ENCODE assay signal across 17 cellular contexts in genomic region chr18:26479065-26479685, GRCh38.
DNase-seq lines count a peak whose midpoint lies in the region; ATAC-seq and TF ChIP-seq lines count a peak whose summit lies in the region.
"Had no signal": no experiment of that assay in that cellular context is flagged by ENCODE, and none has a peak within 500 bp of the region (broad histone marks: within the 10 kb centered on the region; RNA-seq: fewer than 3 reads in every experiment).

No MANE protein-coding gene starts in this region.

- H2BK120ac ChIP-seq in mesendoderm (ENCODE audit: low read depth, low read length): no peak overlapping the region

- H3K36me3 ChIP-seq in HUES48 (ENCODE audit: control insufficient read depth, insufficient read depth, low read length): no peaks in the 10 kb centered on the region
- peaks cover 5% of the 10 kb centered on the region for H3K36me3 ChIP-seq in mammary epithelial cell (ENCODE audit: insufficient read depth, low read length)
- no peaks in the 10 kb centered on the region for H3K36me3 ChIP-seq in mesendoderm (ENCODE audit: control insufficient read depth, insufficient read depth, low read length)
- peaks cover 0 to 15% (median 8%) of the 10 kb centered on the region in 3 donors for H3K36me3 ChIP-seq in tibial artery
- no peaks in the 10 kb centered on the region for H3K36me3 ChIP-seq in smooth muscle cell (ENCODE audit: low read depth)

- no peak for ATAC-seq in stimulated activated effector memory CD8-positive, alpha-beta T cell treated with anti-CD3 and anti-CD28 coated beads, Interleukin-12 subunit alpha, Interleukin-12 subunit beta, amount 100 ng/mL, for 72 hours

- no peak overlapping the region for H4K8ac ChIP-seq in mesendoderm (ENCODE audit: low read depth, low read length)

- H2BK15ac ChIP-seq in mesendoderm (replicated peaks; ENCODE audit: low read depth): no peak overlapping the region

- H3K9me3 ChIP-seq in HUES48 (ENCODE audit: control insufficient read depth, insufficient read depth, low read length) (no peaks in the 10 kb centered on the region), mammary epithelial cell (replicated peaks; ENCODE audit: insufficient read depth, low read length) (no peaks in the 10 kb centered on the region), tibial artery (no peaks in the 10 kb centered on the region), smooth muscle cell (replicated peaks; ENCODE audit: low read depth) (no peaks in the 10 kb centered on the region)
- H3K9me3 ChIP-seq: Peyer's patch had no signal

- H3K18ac ChIP-seq in mesendoderm (ENCODE audit: low read length): peak overlapping the region; percentile 6

- H3K9ac ChIP-seq in HUES48 (ENCODE audit: low read depth, low read length) (no peak overlapping the region), mammary epithelial cell (ENCODE audit: insufficient read depth, low read length) (no peak overlapping the region), mesendoderm (ENCODE audit: low read length) (peak overlapping the region; percentile 31), smooth muscle cell (ENCODE audit: low read depth) (no peak overlapping the region)
- H3K9ac ChIP-seq: parathyroid adenoma had no signal

- BruUV-seq in mammary epithelial cell (replicated peaks; lab: Mats Ljungman, UMichigan): no TSS peak

- H3K4me2 ChIP-seq in mammary epithelial cell (ENCODE audit: insufficient read depth, low read depth, low read length) (no peak overlapping the region), mesendoderm (ENCODE audit: low read length) (no peak overlapping the region), smooth muscle cell (no peak overlapping the region)

- H4K20me1 ChIP-seq in mammary epithelial cell (ENCODE audit: insufficient read depth, low read length): no peaks in the 10 kb centered on the region
- H4K20me1 ChIP-seq in smooth muscle cell (ENCODE audit: low read depth): no peaks in the 10 kb centered on the region

- no peaks in the 10 kb centered on the region for H3K9me3 Mint-ChIP-seq in stimulated activated effector memory CD8-positive, alpha-beta T cell treated with anti-CD3 and anti-CD28 coated beads, Interleukin-12 subunit alpha, Interleukin-12 subunit beta, amount 100 ng/mL, for 72 hours
- H3K9me3 Mint-ChIP-seq: T-helper 1 cell treated with Interleukin-12 subunit alpha and Interleukin-12 subunit beta and Interleukin-4 antibody, amounts not matched to agents 30 μg/mL and 1 μg/mL, for 36 hours had no signal

- H2AFZ ChIP-seq in mammary epithelial cell (ENCODE audit: low read depth, low read length) (no peak overlapping the region), smooth muscle cell (ENCODE audit: low read depth) (no peak overlapping the region)
- H2AFZ ChIP-seq: parathyroid adenoma had no signal

- CTCF ChIA-PET in mammary epithelial cell (lab: Charles Lee; ENCODE audit: low non-redundant PET): no interaction called here

- DNase-seq in mammary epithelial cell (no peak), mesendoderm (no peak), tibial artery (no peak), smooth muscle cell (lab: John Stamatoyannopoulos, UW; ENCODE audit: unreplicated experiment) (no peak), DMS153 treated with DMSO at 0.1 percent for 48 hours (lab: John Stamatoyannopoulos, UW; ENCODE audit: unreplicated experiment) (no peak), T1000 (lab: John Stamatoyannopoulos, UW) (no peak)
- no peak for DNase-seq in stimulated activated effector memory CD8-positive, alpha-beta T cell treated with anti-CD3 and anti-CD28 coated beads, Interleukin-12 subunit alpha, Interleukin-12 subunit beta, amount 100 ng/mL, for 72 hours (ENCODE audit: low spot score in 2 of 2)
- DNase-seq: activated CD4-positive, alpha-beta T cell treated with anti-CD3 and anti-CD28 coated beads for 48 hours; C1 segment of cervical spinal cord; GOT3; hippocampal formation; NCI-H1092; NCI-H446; Peyer's patch had no signal

- H3K56ac ChIP-seq in mesendoderm (ENCODE audit: low read length): peak overlapping the region; percentile 71

- no peak overlapping the region for H3K27ac Mint-ChIP-seq in stimulated activated effector memory CD8-positive, alpha-beta T cell treated with anti-CD3 and anti-CD28 coated beads, Interleukin-12 subunit alpha, Interleukin-12 subunit beta, amount 100 ng/mL, for 72 hours
- H3K27ac Mint-ChIP-seq: T-helper 1 cell treated with Interleukin-12 subunit alpha and Interleukin-12 subunit beta and Interleukin-4 antibody, amounts not matched to agents 30 μg/mL and 1 μg/mL, for 36 hours had no signal

- H3K4me1 Mint-ChIP-seq in stimulated activated effector memory CD8-positive, alpha-beta T cell treated with anti-CD3 and anti-CD28 coated beads, Interleukin-12 subunit alpha, Interleukin-12 subunit beta, amount 100 ng/mL, for 72 hours: no peaks in the 10 kb centered on the region

- H3K27me3 ChIP-seq in HUES48 (ENCODE audit: control insufficient read depth, insufficient read depth, low read length) (no peaks in the 10 kb centered on the region), mammary epithelial cell (ENCODE audit: insufficient read depth, low read length) (no peaks in the 10 kb centered on the region), mesendoderm (ENCODE audit: insufficient read depth, low read length, poor library complexity) (no peaks in the 10 kb centered on the region), tibial artery (no peaks in the 10 kb centered on the region), smooth muscle cell (ENCODE audit: low read depth) (no peaks in the 10 kb centered on the region)
- H3K27me3 ChIP-seq: Peyer's patch had no signal

- in situ Hi-C loops in mammary epithelial cell (cut with MboI; ENCODE audit: low sequenced_read_pairs in 2 of 2): no loop called here

- H3K4me3 ChIP-seq in HUES48 (ENCODE audit: low read depth, low read length): peak overlapping the region; percentile 33; the same call in 1 of the 2 replicates
- H3K4me3 ChIP-seq in mammary epithelial cell (replicated peaks in 1 of 3; ENCODE audit: insufficient read depth in 1 of 3, low read depth in 2 of 3, low read length in 3 of 3): no peak overlapping the region
- no peak overlapping the region for H3K4me3 ChIP-seq in mesendoderm (ENCODE audit: low read length)
- peak overlapping the region; percentile 19 to 20 for H3K4me3 ChIP-seq in tibial artery
- no peak overlapping the region for H3K4me3 ChIP-seq in smooth muscle cell
- H3K4me3 ChIP-seq: Peyer's patch had no signal

- H3K27ac ChIP-seq in HUES48 (ENCODE audit: low read depth, low read length): peak overlapping the region; percentile 72
- H3K27ac ChIP-seq in mammary epithelial cell (ENCODE audit: insufficient read depth, low read depth, low read length): peak overlapping the region; percentile 97
- no peak overlapping the region for H3K27ac ChIP-seq in mesendoderm (ENCODE audit: low read depth, low read length)
- H3K27ac ChIP-seq in tibial artery: peak overlapping the region; percentile 66 to 71
- H3K27ac ChIP-seq in smooth muscle cell (ENCODE audit: low read depth): no peak overlapping the region
- H3K27ac ChIP-seq: parathyroid adenoma, Peyer's patch had no signal

- dilution Hi-C loops in mammary epithelial cell (cut with HindIII; ENCODE audit: low sequenced_read_pairs): no loop called here

- intact Hi-C loops in mammary epithelial cell (cut with micrococcal nuclease) (no loop called here), tibial artery (cut with DNase I; ENCODE audit: low total_unique reads) (no loop called here)

- no peaks in the 10 kb centered on the region for H3K36me3 Mint-ChIP-seq in stimulated activated effector memory CD8-positive, alpha-beta T cell treated with anti-CD3 and anti-CD28 coated beads, Interleukin-12 subunit alpha, Interleukin-12 subunit beta, amount 100 ng/mL, for 72 hours

- H3K23ac ChIP-seq in mesendoderm (ENCODE audit: low read length): no peak overlapping the region

- H2AK5ac ChIP-seq in mesendoderm (ENCODE audit: low read length): no peak overlapping the region

- TF ChIP-seq CTCF in mammary epithelial cell (conservative IDR thresholded peaks at IDR 0.05 in 1 of 2, IDR thresholded peaks at IDR 0.05 in 1 of 2; ENCODE audit: extremely low read depth in 1 of 2, insufficient read depth in 1 of 2, low read depth in 1 of 2, low read length in 2 of 2) (no peak), tibial artery (IDR thresholded peaks at IDR 0.05) (no peak), smooth muscle cell (IDR thresholded peaks at IDR 0.05; ENCODE audit: borderline replicate concordance, insufficient read depth, poor library complexity, severe bottlenecking) (no peak)

- no peak overlapping the region for H3K4ac ChIP-seq in mesendoderm (ENCODE audit: low read depth, low read length)

- H3K79me2 ChIP-seq in mammary epithelial cell (ENCODE audit: insufficient read depth, low read length): peaks cover 25% of the 10 kb centered on the region
- no peaks in the 10 kb centered on the region for H3K79me2 ChIP-seq in mesendoderm (ENCODE audit: control insufficient read depth, insufficient read depth, low read length)
- H3K79me2 ChIP-seq in smooth muscle cell (ENCODE audit: low read depth): no peaks in the 10 kb centered on the region
- H3K79me2 ChIP-seq: parathyroid adenoma had no signal

- H4K5ac ChIP-seq in mesendoderm (ENCODE audit: low read length): no peak overlapping the region

- H3K79me1 ChIP-seq in mesendoderm (ENCODE audit: low read length): no peaks in the 10 kb centered on the region

- peaks cover 5% of the 10 kb centered on the region for H3F3A ChIP-seq in smooth muscle cell (ENCODE audit: low read depth)

- no peak overlapping the region for H3K4me3 Mint-ChIP-seq in stimulated activated effector memory CD8-positive, alpha-beta T cell treated with anti-CD3 and anti-CD28 coated beads, Interleukin-12 subunit alpha, Interleukin-12 subunit beta, amount 100 ng/mL, for 72 hours
- H3K4me3 Mint-ChIP-seq: T-helper 1 cell treated with Interleukin-12 subunit alpha and Interleukin-12 subunit beta and Interleukin-4 antibody, amounts not matched to agents 30 μg/mL and 1 μg/mL, for 36 hours had no signal

- WGBS in mammary epithelial cell (ENCODE audit: low coverage, missing lambda C conversion rate): 93% methylated on average over 21 of the region's 27 CpGs
- WGBS in mesendoderm (ENCODE audit: extremely low coverage, insufficient coverage, low lambda C conversion rate): no CpG with 5 or more reads among the region's 27 CpGs
- WGBS in smooth muscle cell (ENCODE audit: low lambda C conversion rate): 63% methylated on average over 27 of the region's 27 CpGs

- peaks cover 44% of the 10 kb centered on the region for H3K4me1 ChIP-seq in HUES48 (ENCODE audit: control insufficient read depth, insufficient read depth, low read length)
- H3K4me1 ChIP-seq in mammary epithelial cell (ENCODE audit: insufficient read depth, low read length): peaks cover 66% of the 10 kb centered on the region
- H3K4me1 ChIP-seq in mesendoderm (ENCODE audit: control insufficient read depth, low read depth, low read length): peaks cover 2% of the 10 kb centered on the region
- H3K4me1 ChIP-seq in tibial artery: peaks cover 0 to 19% (median 6%) of the 10 kb centered on the region in 4 donors
- peaks cover 19% of the 10 kb centered on the region for H3K4me1 ChIP-seq in smooth muscle cell (ENCODE audit: low read depth)
- H3K4me1 ChIP-seq: parathyroid adenoma, Peyer's patch had no signal

- H2BK5ac ChIP-seq in mesendoderm (ENCODE audit: low read length): no peak overlapping the region

Comparison
In these comparisons a context has a peak if more than half of its experiments do, and no peak if none do; other contexts are left out.
1. H3K27ac ChIP-seq: peak in HUES48 (single experiment), mammary epithelial cell (single experiment) and tibial artery (2 of 2); none in mesendoderm (single experiment) and smooth muscle cell (single experiment).
2. H3K4me3 ChIP-seq: peak in HUES48 (single experiment) and tibial artery (2 of 2); none in mammary epithelial cell (0 of 3), mesendoderm (single experiment) and smooth muscle cell (single experiment).